11 cellular contexts compared by ENCODE assay signal in the genomic region with DNA sequence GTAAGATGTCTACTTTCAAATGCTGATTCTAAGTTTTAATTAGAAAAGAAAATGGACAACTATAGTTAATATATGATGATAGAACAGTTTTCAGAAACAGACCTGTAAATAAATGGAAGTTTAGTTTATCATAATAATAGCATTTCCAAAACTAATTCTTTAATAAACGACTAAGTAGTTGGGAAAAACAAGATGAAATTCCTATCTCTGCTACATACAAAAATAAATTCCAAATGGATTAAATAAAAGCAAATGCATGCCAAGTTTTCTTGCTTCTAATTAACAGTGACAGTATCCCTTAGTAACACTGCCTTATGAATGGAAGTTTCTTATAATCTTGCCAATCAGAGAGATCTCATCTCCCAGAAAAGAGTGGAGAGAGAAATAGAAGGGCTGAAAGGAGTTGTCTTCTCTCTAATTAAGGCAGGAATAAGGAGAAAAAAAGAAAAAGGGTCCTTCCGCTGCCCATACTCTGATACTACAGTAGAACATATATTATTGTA.
A peak's percentile ranks its signal among the peaks of the same experiment; 100 is the strongest.
DNase-seq lines count a peak whose midpoint lies in the region; ATAC-seq, FAIRE-seq and TF ChIP-seq lines count a peak whose summit lies in the region.
"Had no signal": no experiment of that assay in that cellular context is flagged by ENCODE, and none has a peak within 500 bp of the region (broad histone marks: within the 10 kb centered on the region; RNA-seq: fewer than 3 reads in every experiment).

No MANE protein-coding gene starts in this region.

- H2AFZ ChIP-seq in PC-3 (ENCODE audit: low read length) = no peak overlapping the region

- H3K9ac ChIP-seq in PC-3 (ENCODE audit: low read length) = no peak overlapping the region

- DNase-seq in PC-3 = no peak
- peak; percentile 29 for DNase-seq in dermis blood vessel endothelial cell
- no peak for DNase-seq in mesothelial cell of epicardium (ENCODE audit: low spot score in 2 of 2, unreplicated experiment in 2 of 2)
- DNase-seq in effector CD8-positive, alpha-beta T cell (lab: John Stamatoyannopoulos, UW) = no peak
- DNase-seq in DMS 273 (lab: John Stamatoyannopoulos, UW; ENCODE audit: unreplicated experiment) = no peak
- no peak for DNase-seq in H54 (ENCODE audit: insufficient read length, low spot score)
- DNase-seq: activated naive CD8-positive, alpha-beta T cell treated with anti-CD3 and anti-CD28 coated beads, Interleukin-2, amount 10 ng/mL, durations not matched to agents 7 days and 5 days; NCI-H2107 had no signal

- no TSS peak for BruUV-seq in PC-3 (replicated peaks; lab: Mats Ljungman, UMichigan)

- H3F3A ChIP-seq in PC-3 (ENCODE audit: low read length, unreplicated experiment) = no peaks in the 10 kb centered on the region

- H3K27me3 Mint-ChIP-seq in mesothelial cell of epicardium (ENCODE audit: low read depth) = peaks cover 2% of the 10 kb centered on the region

- no peak overlapping the region for H3K4me2 ChIP-seq in PC-3 (ENCODE audit: low read length)

- no peaks in the 10 kb centered on the region for H3K79me2 ChIP-seq in PC-3 (ENCODE audit: low read length)

- H4K20me1 ChIP-seq in PC-3 (ENCODE audit: low read length) = no peaks in the 10 kb centered on the region

- H3K4me1 ChIP-seq in PC-3 (ENCODE audit: insufficient read depth, low read length) (peaks cover 4% of the 10 kb centered on the region; the same call in 1 of the 2 replicates), urinary bladder (ENCODE audit: insufficient read depth) (no peaks in the 10 kb centered on the region)
- H3K4me1 ChIP-seq: prostate gland had no signal

- H3K27ac ChIP-seq in PC-3 (ENCODE audit: low read length) (peak overlapping the region; percentile 51), urinary bladder (ENCODE audit: low read depth) (peak overlapping the region; percentile 38)
- H3K27ac ChIP-seq: prostate gland had no signal

- H3K36me3 ChIP-seq in PC-3 (ENCODE audit: low read depth, low read length) = no peaks in the 10 kb centered on the region
- no peaks in the 10 kb centered on the region for H3K36me3 ChIP-seq in urinary bladder (ENCODE audit: insufficient read depth)
- H3K36me3 ChIP-seq: prostate gland had no signal

- POLR2A ChIA-PET in PC-3 (lab: Charles Lee; ENCODE audit: unreplicated experiment) = no interaction called here

- ATAC-seq in PC-3 = no peak

- no peak overlapping the region for H3K4me3 Mint-ChIP-seq in mesothelial cell of epicardium
- H3K4me3 Mint-ChIP-seq: activated naive CD8-positive, alpha-beta T cell treated with anti-CD3 and anti-CD28 coated beads, Interleukin-2, amount 10 ng/mL, durations not matched to agents 7 days and 5 days had no signal

- no peak for FAIRE-seq in H54 (lab: Jason Lieb, UNC)
- FAIRE-seq: D721Med had no signal

- peak overlapping the region; percentile 19 for H3K27ac Mint-ChIP-seq in mesothelial cell of epicardium
- H3K27ac Mint-ChIP-seq: activated naive CD8-positive, alpha-beta T cell treated with anti-CD3 and anti-CD28 coated beads, Interleukin-2, amount 10 ng/mL, durations not matched to agents 7 days and 5 days had no signal

- CTCF ChIA-PET in PC-3 (lab: Charles Lee) = no interaction called here

- no peaks in the 10 kb centered on the region for H3K9me3 ChIP-seq in PC-3 (ENCODE audit: low read length)
- H3K9me3 ChIP-seq: prostate gland had no signal

- intact Hi-C loops in PC-3 (cut with micrococcal nuclease) = no loop called here

- peaks cover 5% of the 10 kb centered on the region for H3K36me3 Mint-ChIP-seq in mesothelial cell of epicardium
- H3K36me3 Mint-ChIP-seq: activated naive CD8-positive, alpha-beta T cell treated with anti-CD3 and anti-CD28 coated beads, Interleukin-2, amount 10 ng/mL, durations not matched to agents 7 days and 5 days had no signal

- H3K9me3 Mint-ChIP-seq in mesothelial cell of epicardium = peaks cover 19% of the 10 kb centered on the region
- H3K9me3 Mint-ChIP-seq: activated naive CD8-positive, alpha-beta T cell treated with anti-CD3 and anti-CD28 coated beads, Interleukin-2, amount 10 ng/mL, durations not matched to agents 7 days and 5 days had no signal

- H3K27me3 ChIP-seq in PC-3 (ENCODE audit: low read length) = no peaks in the 10 kb centered on the region

- no peak for TF ChIP-seq POLR2A in H54 (IDR thresholded peaks at IDR 0.05; ENCODE audit: low read depth, low read length)

- TF ChIP-seq CTCF in PC-3 (conservative IDR thresholded peaks at IDR 0.05; ENCODE audit: low read depth, low read length) (no peak), mesothelial cell of epicardium (IDR thresholded peaks at IDR 0.05; ENCODE audit: unreplicated experiment) (no peak)

- 51% methylated on average over 2 of the region's 2 CpGs for WGBS in urinary bladder

- H3K4me1 Mint-ChIP-seq in mesothelial cell of epicardium = peaks cover 8% of the 10 kb centered on the region
- H3K4me1 Mint-ChIP-seq: activated naive CD8-positive, alpha-beta T cell treated with anti-CD3 and anti-CD28 coated beads, Interleukin-2, amount 10 ng/mL, durations not matched to agents 7 days and 5 days had no signal

- H3K4me3 ChIP-seq in PC-3 (ENCODE audit: low read length) (no peak overlapping the region), urinary bladder (ENCODE audit: low read depth, low read length) (no peak overlapping the region)
- H3K4me3 ChIP-seq: prostate gland had no signal

- no peaks in the 10 kb centered on the region for H3K9me2 ChIP-seq in PC-3 (replicated peaks; ENCODE audit: low read length)
